19 cellular contexts compared by ENCODE assay signal in the genomic region with DNA sequence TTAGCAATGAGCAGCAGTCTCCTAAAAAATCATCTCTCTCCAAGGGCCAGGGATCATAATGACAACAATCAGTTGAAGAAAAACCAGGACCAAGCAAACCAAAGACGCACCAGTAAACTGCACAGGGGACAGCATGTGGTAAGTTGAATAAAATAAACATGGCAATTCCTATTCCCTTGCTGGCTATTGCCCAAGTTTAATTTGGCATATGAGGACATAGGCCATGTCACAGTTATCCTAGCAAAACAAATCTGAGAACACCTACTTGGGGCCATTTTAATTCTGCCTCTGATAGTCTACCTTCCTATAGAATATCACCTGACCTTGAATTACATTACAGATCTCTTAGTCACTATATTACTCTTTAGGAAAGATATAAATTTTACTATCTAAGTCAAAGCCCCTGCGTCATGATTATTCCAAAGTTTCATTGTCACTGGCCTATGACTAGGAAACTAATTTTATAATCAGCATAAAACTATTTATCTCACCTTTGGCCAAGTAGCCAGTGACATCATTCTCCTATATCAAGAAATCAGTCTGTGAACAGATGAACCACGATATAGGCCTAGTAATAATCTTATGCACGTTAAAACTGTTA. TPM values are rescaled to one million over a fixed set of nuclear protein-coding genes. Genes with fewer than 3 reads are reported as not detected.
DNase-seq lines count a peak whose midpoint lies in the region; ATAC-seq, FAIRE-seq and TF ChIP-seq lines count a peak whose summit lies in the region.
"Had no signal": no experiment of that assay in that cellular context is flagged by ENCODE, and none has a peak within 500 bp of the region (broad histone marks: within the 10 kb centered on the region; RNA-seq: fewer than 3 reads in every experiment).

No MANE protein-coding gene starts in this region.

- no peaks in the 10 kb centered on the region for H3K27me3 ChIP-seq in PC-3 (ENCODE audit: low read length)
- no peaks in the 10 kb centered on the region for H3K27me3 ChIP-seq in colonic mucosa
- H3K27me3 ChIP-seq in right lobe of liver: no peaks in the 10 kb centered on the region
- H3K27me3 ChIP-seq in small intestine (ENCODE audit: control insufficient read depth in 2 of 2, insufficient read depth in 2 of 2, low read length in 2 of 2): no peaks in the 10 kb centered on the region
- H3K27me3 ChIP-seq: BE2C had no signal

- ATAC-seq in PC-3: no peak
- peak; percentile 70 to 79 (median 75) for ATAC-seq in right lobe of liver
- no peak for ATAC-seq in GM19397 (IDR thresholded peaks at IDR 0.05; ENCODE audit: unreplicated experiment)
- no peak for ATAC-seq in GM21528 (IDR thresholded peaks at IDR 0.05; ENCODE audit: low FRiP score, unreplicated experiment)

- CTCF ChIA-PET in PC-3 (lab: Charles Lee): no interaction called here

- BruUV-seq in PC-3 (replicated peaks; lab: Mats Ljungman, UMichigan): TSS peak; percentile 12

- H3K27ac ChIP-seq in PC-3 (ENCODE audit: low read length): peak overlapping the region; percentile 46
- peak overlapping the region; percentile 33 for H3K27ac ChIP-seq in colonic mucosa
- no peak overlapping the region for H3K27ac ChIP-seq in right lobe of liver
- H3K27ac ChIP-seq in small intestine (ENCODE audit: low read depth in 1 of 2, low read length in 1 of 2): peak overlapping the region in 1 of 2 donors; percentile 44
- H3K27ac ChIP-seq in kidney (ENCODE audit: low read depth in 2 of 2, low read length in 2 of 2): no peak overlapping the region

- POLR2A ChIA-PET in PC-3 (lab: Charles Lee; ENCODE audit: unreplicated experiment): no interaction called here

- intact Hi-C loops in PC-3 (cut with micrococcal nuclease): no loop called here
- intact Hi-C loops in colonic mucosa (cut with DNase I): no loop called here
- intact Hi-C loops in right lobe of liver (cut with DNase I): loop anchor here in 1 of 2 donors (10.0 kb wide), 1 partner anchor 106 kb away; no protein-coding TSS in a partner anchor
- intact Hi-C loops in kidney (cut with DNase I): no loop called here

- FAIRE-seq in small intestine (lab: Jason Lieb, UNC) (no peak), kidney (lab: Jason Lieb, UNC) (no peak)
- FAIRE-seq: A204.1, D721Med, G401.6, GM12892, GM18507, H1 had no signal

- H3K4me2 ChIP-seq in PC-3 (ENCODE audit: low read length): no peak overlapping the region

- H3K4me1 ChIP-seq in PC-3 (ENCODE audit: insufficient read depth, low read length) (peaks cover 8% of the 10 kb centered on the region; the same call in 1 of the 2 replicates), colonic mucosa (no peaks in the 10 kb centered on the region), right lobe of liver (peaks cover 0 to 22% (median 3%) of the 10 kb centered on the region in 4 donors), small intestine (ENCODE audit: control insufficient read depth in 2 of 2, insufficient read depth in 1 of 2, low read depth in 1 of 2, low read length in 1 of 2) (peaks cover 2 to 3% of the 10 kb centered on the region in 2 donors), kidney (ENCODE audit: control insufficient read depth in 1 of 2, insufficient read depth in 1 of 2, low read depth in 1 of 2, low read length in 2 of 2) (peaks cover 0 to 6% of the 10 kb centered on the region in 2 donors)
- H3K4me1 ChIP-seq: BE2C had no signal

- H3F3A ChIP-seq in PC-3 (ENCODE audit: low read length, unreplicated experiment): peaks cover 4% of the 10 kb centered on the region

- H3K9me3 ChIP-seq in PC-3 (ENCODE audit: low read length) (no peaks in the 10 kb centered on the region), colonic mucosa (no peaks in the 10 kb centered on the region), right lobe of liver (no peaks in the 10 kb centered on the region), small intestine (ENCODE audit: control insufficient read depth, low read depth) (no peaks in the 10 kb centered on the region), kidney (ENCODE audit: control insufficient read depth in 1 of 2, low read length in 2 of 2) (no peaks in the 10 kb centered on the region)
- H3K9me3 ChIP-seq: BE2C had no signal

- TF ChIP-seq POLR2A in right lobe of liver (IDR thresholded peaks at IDR 0.05): no peak

- 0 out of 2 replicates have a peak overlapping the region, but pooled peaks have one; percentile 21 for H3K9ac ChIP-seq in PC-3 (ENCODE audit: low read length)
- no peak overlapping the region for H3K9ac ChIP-seq in colonic mucosa (ENCODE audit: low read depth in 2 of 2, low read length in 2 of 2)
- no peak overlapping the region for H3K9ac ChIP-seq in kidney (ENCODE audit: low read length in 2 of 2)

- H2AFZ ChIP-seq in PC-3 (ENCODE audit: low read length): no peak overlapping the region

- H3K36me3 ChIP-seq in PC-3 (ENCODE audit: low read depth, low read length) (peaks cover 36% of the 10 kb centered on the region), colonic mucosa (no peaks in the 10 kb centered on the region), right lobe of liver (peaks cover 0 to 5% (median 0%) of the 10 kb centered on the region in 4 donors), small intestine (ENCODE audit: control insufficient read depth in 2 of 2, insufficient read depth in 2 of 2, low read length in 2 of 2) (peaks cover 4 to 5% of the 10 kb centered on the region in 2 donors), kidney (ENCODE audit: control insufficient read depth in 1 of 2, insufficient read depth in 2 of 2, low read length in 2 of 2) (peaks cover 10 to 14% of the 10 kb centered on the region in 2 donors)

- peak; percentile 11 for DNase-seq in PC-3
- DNase-seq in colonic mucosa: no peak
- DNase-seq in right lobe of liver: no peak
- DNase-seq in small intestine: peak; percentile 88
- DNase-seq in kidney: no peak
- DNase-seq: ACHN; BE2C; C1 segment of cervical spinal cord; Caco-2; CD4-positive, alpha-beta T cell; H9 had no signal

- TF ChIP-seq CTCF in PC-3 (conservative IDR thresholded peaks at IDR 0.05; ENCODE audit: low read depth, low read length) (no peak), colonic mucosa (IDR thresholded peaks at IDR 0.05) (no peak), right lobe of liver (IDR thresholded peaks at IDR 0.05) (no peak), kidney (IDR thresholded peaks at IDR 0.05; ENCODE audit: borderline replicate concordance, extremely low read depth, insufficient read depth) (no peak)

- no peak overlapping the region for H3K4me3 ChIP-seq in PC-3 (ENCODE audit: low read length)
- H3K4me3 ChIP-seq in colonic mucosa: no peak overlapping the region
- H3K4me3 ChIP-seq in right lobe of liver: no peak overlapping the region
- H3K4me3 ChIP-seq in small intestine (ENCODE audit: low read depth in 1 of 2, low read length in 2 of 2): no peak overlapping the region
- H3K4me3 ChIP-seq in kidney (ENCODE audit: low read length in 2 of 2): no peak overlapping the region

- no peaks in the 10 kb centered on the region for H4K20me1 ChIP-seq in PC-3 (ENCODE audit: low read length)

- H3K79me2 ChIP-seq in PC-3 (ENCODE audit: low read length): no peaks in the 10 kb centered on the region

- H3K9me2 ChIP-seq in PC-3 (replicated peaks; ENCODE audit: low read length): no peaks in the 10 kb centered on the region

- 80% methylated on average over 4 of the region's 4 CpGs for WGBS in right lobe of liver (ENCODE audit: insufficient coverage, low coverage, low lambda C conversion rate, missing lambda C conversion rate)
- WGBS in small intestine, 3 donors: 35 to 74% (median 54%) methylated on average over 4 of the region's 4 CpGs

RNA-seq across cellular contexts. Expression of a gene that starts 23.0 kb away (rescaled TPM):
- total RNA-seq in PC-3 (2014; rRNA removed) (18.8 and 19.4 TPM in 2 replicates), colonic mucosa (10 to 100 TPM; 44.5 to 48.6 TPM), right lobe of liver (10 to 100 TPM; 23.2 to 45.7 (median 27.2) TPM), kidney (42.9 TPM)
- polyA plus RNA-seq in small intestine (10 to 100 TPM; 22.7 to 33.3 (median 30.3) TPM), kidney (ENCODE audit: insufficient read depth, low read depth, low replicate concordance) (17.5 TPM)

RNA-seq across cellular contexts. Expression of a gene that starts 42.0 kb away (rescaled TPM):
- total RNA-seq in PC-3 (2014; rRNA removed): 4.5 and 8.0 TPM in 2 replicates
- total RNA-seq in colonic mucosa: 10 to 100 TPM; 31.7 to 36.7 TPM
- total RNA-seq in right lobe of liver: 1 to 10 TPM; 4.9 to 8.1 (median 6.9) TPM
- 10 to 100 TPM; 11.9 to 19.5 (median 16.3) TPM for polyA plus RNA-seq in small intestine
- total RNA-seq in kidney: 28.2 TPM
- 11.7 TPM for polyA plus RNA-seq in kidney (ENCODE audit: insufficient read depth, low read depth, low replicate concordance)
- total RNA-seq: CD4-positive, alpha-beta T cell had no signal

RNA-seq across cellular contexts. Expression of a gene that starts 56.1 kb away (rescaled TPM):
- total RNA-seq in PC-3 (2014; rRNA removed) (113 and 133 TPM in 2 replicates), colonic mucosa (100 to 1,000 TPM; 216 to 567 TPM), right lobe of liver (100 to 1,000 TPM; 204 to 386 (median 363) TPM), kidney (221 TPM)
- polyA plus RNA-seq in small intestine (1,000 to 10,000 TPM; 1,286 to 3,293 (median 3,150) TPM), kidney (ENCODE audit: insufficient read depth, low read depth, low replicate concordance) (242 TPM)

Comparison
In these comparisons a context has a peak if more than half of its experiments do, and no peak if none do; other contexts are left out.
1. ATAC-seq: peak in right lobe of liver (4 of 4); none in PC-3 (single experiment), GM19397 (single experiment) and GM21528 (single experiment).
2. DNase-seq: peak in PC-3 (single experiment) and small intestine (single experiment); none in colonic mucosa (single experiment), right lobe of liver (0 of 3) and kidney (single experiment).
3. H3K27ac ChIP-seq: peak in PC-3 (single experiment) and colonic mucosa (single experiment); none in right lobe of liver (0 of 3) and kidney (0 of 2).